ENCODE assay signal across 19 cellular contexts in the genomic region with DNA sequence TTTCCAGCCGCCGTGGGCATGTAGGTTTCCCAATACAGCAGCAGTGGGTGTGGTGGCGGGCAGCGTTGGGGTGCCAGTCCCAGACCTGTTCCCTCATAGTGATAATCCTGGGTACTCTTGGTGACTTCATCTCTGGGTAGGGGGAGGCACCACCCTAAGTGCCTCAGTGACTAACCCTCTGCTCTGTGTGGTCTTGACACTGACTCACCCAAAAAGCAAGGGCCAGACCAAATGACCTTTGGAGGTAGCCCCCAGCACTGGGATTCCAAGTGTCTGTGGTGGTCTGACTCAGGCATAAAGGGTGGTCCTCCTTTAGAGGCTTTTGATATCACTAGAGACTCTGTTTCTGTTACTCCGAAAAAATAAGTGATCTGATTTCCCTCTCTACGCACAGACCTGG. TPM values are rescaled to one million over a fixed set of nuclear protein-coding genes. Genes with fewer than 3 reads are reported as not detected.
A peak's percentile ranks its signal among the peaks of the same experiment; 100 is the strongest.
DNase-seq lines count a peak whose midpoint lies in the region; ATAC-seq, FAIRE-seq and TF ChIP-seq lines count a peak whose summit lies in the region.
"Had no signal": no experiment of that assay in that cellular context is flagged by ENCODE, and none has a peak within 500 bp of the region (broad histone marks: within the 10 kb centered on the region; RNA-seq: fewer than 3 reads in every experiment).

No MANE protein-coding gene starts in this region.

- H3K9me3 ChIP-seq in A549 (no peaks in the 10 kb centered on the region), HCT116 (ENCODE audit: control insufficient read depth in 1 of 2, insufficient read depth in 1 of 2, low read depth in 1 of 2, low read length in 2 of 2) (no peaks in the 10 kb centered on the region), neuronal stem cell (replicated peaks in 1 of 2; ENCODE audit: control insufficient read depth in 2 of 2, insufficient read depth in 1 of 2, low read depth in 1 of 2, low read length in 2 of 2) (no peaks in the 10 kb centered on the region)

- 0 out of 2 replicates have a peak overlapping the region, but pooled peaks have one; percentile 16 for H3K4me3 Mint-ChIP-seq in WTC11
- no peak overlapping the region for H3K4me3 Mint-ChIP-seq in activated naive CD8-positive, alpha-beta T cell treated with anti-CD3 and anti-CD28 coated beads for 36 hours

- POLR2A ChIA-PET in A549 (lab: Yijun Ruan, JAX) (no interaction called here), HCT116 (lab: Charles Lee) (interaction anchor here (1.4 kb wide), 1 partner anchor 21 kb away, joined by 3 read pairs; no protein-coding TSS in a partner anchor), WTC11 (lab: Charles Lee) (no interaction called here)

- no peak for ATAC-seq in A549
- no peak for ATAC-seq in HCT116
- ATAC-seq in WTC11 = no peak

- H4K20me1 ChIP-seq in HCT116 (ENCODE audit: insufficient read depth) = no peaks in the 10 kb centered on the region

- peak overlapping the region; percentile 96 for H3K4me2 ChIP-seq in A549
- H3K4me2 ChIP-seq in HCT116 (ENCODE audit: low read length) = peak overlapping the region; percentile 84
- no peak overlapping the region for H3K4me2 ChIP-seq in neuronal stem cell (ENCODE audit: insufficient read depth, low read length, poor library complexity, severe bottlenecking)

- no peak overlapping the region for H3K14ac ChIP-seq in neuronal stem cell (ENCODE audit: low read length)

- no peak for TF ChIP-seq RAD21 in A549 (conservative IDR thresholded peaks at IDR 0.05 in 1 of 2, IDR thresholded peaks at IDR 0.05 in 1 of 2)
- TF ChIP-seq RAD21 in HCT116 (IDR thresholded peaks at IDR 0.05; ENCODE audit: low read depth) = no peak

- TF ChIP-seq EP300 in A549 (IDR thresholded peaks at IDR 0.05) = no peak

- H2AFZ ChIP-seq in HCT116 (ENCODE audit: low read depth, low read length, poor library complexity, severe bottlenecking) = no peak overlapping the region
- no peak overlapping the region for H2AFZ ChIP-seq in neuronal stem cell (ENCODE audit: low read length)

- no peaks in the 10 kb centered on the region for H3K79me2 ChIP-seq in HCT116 (ENCODE audit: insufficient read depth, low read length)

- intact Hi-C loops in HCT116 (cut with micrococcal nuclease) = loop anchor here (2.0 to 5.0 kb wide), 3 partner anchors 138 to 581 kb away; partner anchors contain the start of gene VAC14

- FAIRE-seq in A549 (lab: Jason Lieb, UNC) = no peak
- FAIRE-seq: A204.1, GM12878, HepG2 had no signal

- BruUV-seq in HCT116 (replicated peaks; lab: Mats Ljungman, UMichigan) = no TSS peak

- H3K4me3 ChIP-seq in A549 (no peak overlapping the region), HCT116 (replicated peaks in 1 of 2; ENCODE audit: low read depth in 1 of 2, low read length in 2 of 2) (peak overlapping the region; percentile 47 to 58; a peak in 2 of 4 replicates), neuronal stem cell (ENCODE audit: low read length in 2 of 2) (no peak overlapping the region)
- H3K4me3 ChIP-seq: GM12878 had no signal

- no peak overlapping the region for H2BK12ac ChIP-seq in neuronal stem cell (ENCODE audit: low read length)

- no peak overlapping the region for H2BK120ac ChIP-seq in neuronal stem cell (ENCODE audit: low read depth, low read length)

- DNase-seq in A549 (ENCODE audit: low read depth in 1 of 2, low spot score in 1 of 2) (no peak), HCT116 (ENCODE audit: low read depth, low spot score) (no peak), WTC11 (ENCODE audit: low spot score) (no peak), neuronal stem cell (ENCODE audit: low spot score) (no peak), NCI-H2029 (lab: John Stamatoyannopoulos, UW) (no peak), NCI-H2107 treated with DMSO at 0.1 percent for 48 hours (lab: John Stamatoyannopoulos, UW; ENCODE audit: unreplicated experiment) (no peak)
- no peak for DNase-seq in activated naive CD8-positive, alpha-beta T cell treated with anti-CD3 and anti-CD28 coated beads for 36 hours
- no peak for DNase-seq in stimulated activated CD4-positive, alpha-beta T cell treated with anti-CD3 and anti-CD28 coated beads, Interleukin-4, amount 100 ng/mL, for 4 hours
- DNase-seq: COR-L47, GOT3, MM.1S, NCI-H1930, NCI-H510A treated with DMSO at 0.1 percent for 48 hours, OCI-M1 had no signal

- no peak overlapping the region for H2BK5ac ChIP-seq in neuronal stem cell (ENCODE audit: low read length)

- no peak overlapping the region for H3K4ac ChIP-seq in neuronal stem cell (ENCODE audit: low read length)

- H3K4me1 Mint-ChIP-seq in WTC11 = peaks cover 11% of the 10 kb centered on the region
- H3K4me1 Mint-ChIP-seq in activated naive CD8-positive, alpha-beta T cell treated with anti-CD3 and anti-CD28 coated beads for 36 hours = peaks cover 3% of the 10 kb centered on the region

- no peak for TF ChIP-seq POLR2A in A549 (IDR thresholded peaks at IDR 0.05; ENCODE audit: low read length)
- TF ChIP-seq POLR2A in HCT116 (IDR thresholded peaks at IDR 0.05; ENCODE audit: borderline replicate concordance, extremely low read depth, insufficient read depth, insufficient read length) = no peak

- H3K79me1 ChIP-seq in neuronal stem cell (ENCODE audit: low read depth, low read length) = no peaks in the 10 kb centered on the region

- no peaks in the 10 kb centered on the region; the same call in 1 of the 2 replicates for H3K27me3 ChIP-seq in HCT116 (ENCODE audit: insufficient read depth, low read length)
- H3K27me3 ChIP-seq in neuronal stem cell (ENCODE audit: control insufficient read depth in 3 of 3, insufficient read depth in 3 of 3, low read depth in 1 of 3, low read length in 3 of 3) = peaks cover 0 to 66% (median 13%) of the 10 kb centered on the region in 3 experiments

- no peaks in the 10 kb centered on the region for H3K36me3 Mint-ChIP-seq in WTC11
- H3K36me3 Mint-ChIP-seq in activated naive CD8-positive, alpha-beta T cell treated with anti-CD3 and anti-CD28 coated beads for 36 hours = no peaks in the 10 kb centered on the region
- H3K36me3 Mint-ChIP-seq: CD14-positive monocyte had no signal

- H4K91ac ChIP-seq in neuronal stem cell (ENCODE audit: low read depth, low read length, poor library complexity) = no peak overlapping the region

- H3K4me1 ChIP-seq in A549 (peaks cover 30% of the 10 kb centered on the region), HCT116 (ENCODE audit: control insufficient read depth in 1 of 2, insufficient read depth in 2 of 2, low read length in 2 of 2) (peaks cover 11 to 36% of the 10 kb centered on the region in 2 experiments), neuronal stem cell (ENCODE audit: control insufficient read depth in 2 of 2, insufficient read depth in 1 of 2, low read depth in 1 of 2, low read length in 2 of 2) (peaks cover 3 to 5% of the 10 kb centered on the region in 2 donors)

- H3K9ac ChIP-seq in HCT116 (ENCODE audit: low read length) = peak overlapping the region; percentile 55
- H3K9ac ChIP-seq in neuronal stem cell (ENCODE audit: low read depth, low read length, poor library complexity) = no peak overlapping the region
- H3K9ac ChIP-seq: KMS-11 had no signal

- H4K8ac ChIP-seq in neuronal stem cell (ENCODE audit: low read depth, low read length) = no peak overlapping the region

- H2BK15ac ChIP-seq in neuronal stem cell (ENCODE audit: low read length) = no peak overlapping the region

- RAD21 ChIA-PET in HCT116 (lab: Charles Lee; ENCODE audit: low non-redundant PET in 1 of 2, low total read pairs in 2 of 2, uncharacterized antibody in 2 of 2, unreplicated experiment in 2 of 2) = no interaction called here

- 86% methylated on average over 6 of the region's 6 CpGs for WGBS in A549 (ENCODE audit: missing lambda C conversion rate)
- WGBS in neuronal stem cell (ENCODE audit: extremely low coverage in 2 of 2, insufficient read length in 2 of 2, insufficient replicate concordance in 1 of 2), 2 donors = no CpG with 5 or more reads among the region's 6 CpGs

- H3K23ac ChIP-seq in neuronal stem cell (ENCODE audit: low read depth, low read length, poor library complexity) = no peak overlapping the region

- no peaks in the 10 kb centered on the region for H3K9me2 ChIP-seq in HCT116 (ENCODE audit: insufficient read depth)

- H3K36me3 ChIP-seq in HCT116 (ENCODE audit: control insufficient read depth in 1 of 2, insufficient read depth in 2 of 2, low read length in 2 of 2) = no peaks in the 10 kb centered on the region
- H3K36me3 ChIP-seq in neuronal stem cell (replicated peaks in 1 of 2; ENCODE audit: control insufficient read depth in 2 of 2, insufficient read depth in 2 of 2, low read length in 2 of 2) = no peaks in the 10 kb centered on the region

- H3K27me3 Mint-ChIP-seq in WTC11 (ENCODE audit: low read depth) = peaks cover 34% of the 10 kb centered on the region
- peaks cover 42% of the 10 kb centered on the region for H3K27me3 Mint-ChIP-seq in activated naive CD8-positive, alpha-beta T cell treated with anti-CD3 and anti-CD28 coated beads for 36 hours

- no peaks in the 10 kb centered on the region for H3K9me3 Mint-ChIP-seq in WTC11
- no peaks in the 10 kb centered on the region for H3K9me3 Mint-ChIP-seq in activated naive CD8-positive, alpha-beta T cell treated with anti-CD3 and anti-CD28 coated beads for 36 hours

- H2AK5ac ChIP-seq in neuronal stem cell (ENCODE audit: low read depth, low read length) = peak overlapping the region; percentile 20

- H3K18ac ChIP-seq in neuronal stem cell (ENCODE audit: low read length) = no peak overlapping the region

- peak overlapping the region in 1 of 2 experiments; percentile 74; a peak in 2 of 6 replicates for H3K27ac ChIP-seq in A549
- no peak overlapping the region for H3K27ac ChIP-seq in HCT116 (ENCODE audit: low read depth, low read length)
- no peak overlapping the region for H3K27ac ChIP-seq in neuronal stem cell (replicated peaks; ENCODE audit: low read length)
- H3K27ac ChIP-seq: KMS-11 had no signal

- no peak overlapping the region for H3K27ac Mint-ChIP-seq in WTC11
- H3K27ac Mint-ChIP-seq in activated naive CD8-positive, alpha-beta T cell treated with anti-CD3 and anti-CD28 coated beads for 36 hours = no peak overlapping the region
- H3K27ac Mint-ChIP-seq: CD14-positive monocyte had no signal

- TF ChIP-seq CTCF in A549 (IDR thresholded peaks at IDR 0.05) = no peak
- TF ChIP-seq CTCF in HCT116 (IDR thresholded peaks at IDR 0.05 in 2 of 3, conservative IDR thresholded peaks at IDR 0.05 in 1 of 3; ENCODE audit: borderline replicate concordance in 1 of 3, insufficient read depth in 1 of 3, low read depth in 2 of 3, low read length in 2 of 3) = no peak
- TF ChIP-seq CTCF in WTC11 (IDR thresholded peaks at IDR 0.05) = no peak

- CTCF ChIA-PET in A549 (lab: Yijun Ruan, JAX) (interaction anchor here (0.8 to 3.6 kb wide), 12 partner anchors 11 to 681 kb away, joined by 3 to 33 read pairs (median 4); no protein-coding TSS in a partner anchor), HCT116 (lab: Charles Lee) (interaction anchor here (1.3 to 1.5 kb wide), 3 partner anchors 53 to 705 kb away, joined by 3 to 6 read pairs (median 4); no protein-coding TSS in a partner anchor), WTC11 (lab: Charles Lee) (interaction anchor here (0.7 to 3.6 kb wide), 6 partner anchors 8 to 110 kb away, joined by 3 to 27 read pairs (median 6); no protein-coding TSS in a partner anchor)

RNA-seq across cellular contexts. Expression of gene CALB2, which starts 0.9 kb away (rescaled TPM):
- 2.3 and 3.7 TPM in 2 replicates for polyA plus RNA-seq in A549 (2011; rRNA removed)
- polyA plus RNA-seq in A549 (2012; cell fraction: cytosol; rRNA removed) = 4.3 and 4.7 TPM in 2 replicates
- 3.5 and 4.1 TPM in 2 replicates for polyA plus RNA-seq in A549 (2012; cell fraction: nucleus; rRNA removed)
- 4.6 to 10.1 TPM (median 6.4 TPM) in 3 replicates for polyA plus RNA-seq in A549 (2017; fragmentation: RNase III; extraction: RNeasy Plus Mini Kit Qiagen cat#74134 plus additional on column Dnase treatment)
- polyA minus RNA-seq in A549 (2011; rRNA and poly(A)+ RNA removed) = 0.78 and 1.3 TPM in 2 replicates
- total RNA-seq in HCT116 (2021; ENCODE audit: unreplicated experiment) = 5.5 TPM
- 21.0 and 21.8 TPM in 2 replicates for polyA plus RNA-seq in HCT116 (2012)
- total RNA-seq in WTC11 (2021) = 1.6 to 2.6 TPM (median 2.5 TPM) in 3 replicates
- polyA plus RNA-seq in neuronal stem cell (2013, experiment 1 of 2) = 0.22 TPM
- polyA plus RNA-seq in neuronal stem cell (2013, experiment 2 of 2) = 0.18 TPM
- not detected for total RNA-seq in activated naive CD8-positive, alpha-beta T cell treated with anti-CD3 and anti-CD28 coated beads for 36 hours
- total RNA-seq: GM12878 had no signal
- polyA plus RNA-seq: CD14-positive monocyte, GM12878 had no signal

Comparison
In these comparisons a context has a peak if more than half of its experiments do, and no peak if none do; other contexts are left out.
1. H3K4me3 ChIP-seq: peak in HCT116 (2 of 2); none in A549 (single experiment) and neuronal stem cell (0 of 2).